In genomic region chr22:31337178-31337577, GRCh38 we compare ENCODE assay signal across 13 cellular contexts. TPM values are rescaled to one million over a fixed set of nuclear protein-coding genes. Genes with fewer than 3 reads are reported as not detected.
DNase-seq lines count a peak whose midpoint lies in the region; ATAC-seq lines count a peak whose summit lies in the region.
"Had no signal": no experiment of that assay in that cellular context is flagged by ENCODE, and none has a peak within 500 bp of the region (broad histone marks: within the 10 kb centered on the region; RNA-seq: fewer than 3 reads in every experiment).

No MANE protein-coding gene starts in this region.

- H3K27me3 Mint-ChIP-seq in CD4-positive, CD25-positive, alpha-beta regulatory T cell: no peaks in the 10 kb centered on the region
- H3K27me3 Mint-ChIP-seq in activated T-helper 1 cell treated with anti-CD3 and anti-CD28 coated beads, Interleukin-12 subunit alpha, Interleukin-12 subunit beta, Interleukin-2, Interleukin-4 antibody, amounts not matched to agents 30 ng/mL and 10 ng/mL and 1 ng/mL, durations not matched to agents 14 hours and 24 hours and 36 hours (ENCODE audit: insufficient read depth): no peaks in the 10 kb centered on the region

- peaks cover 3 to 87% (median 52%) of the 10 kb centered on the region in 4 donors for H3K4me1 Mint-ChIP-seq in CD4-positive, CD25-positive, alpha-beta regulatory T cell
- peaks cover 40% of the 10 kb centered on the region for H3K4me1 Mint-ChIP-seq in activated T-helper 1 cell treated with anti-CD3 and anti-CD28 coated beads, Interleukin-12 subunit alpha, Interleukin-12 subunit beta, Interleukin-2, Interleukin-4 antibody, amounts not matched to agents 30 ng/mL and 10 ng/mL and 1 ng/mL, durations not matched to agents 14 hours and 24 hours and 36 hours (ENCODE audit: low read depth)

- H3K36me3 ChIP-seq in CD4-positive, CD25-positive, alpha-beta regulatory T cell (ENCODE audit: control insufficient read depth, insufficient read depth, low read length): peaks cover 92% of the 10 kb centered on the region

- H3K4me1 ChIP-seq in CD4-positive, CD25-positive, alpha-beta regulatory T cell (ENCODE audit: control insufficient read depth, insufficient read depth, low read length, poor library complexity, severe bottlenecking): peaks cover 26% of the 10 kb centered on the region

- peak overlapping the region in 2 of 3 donors; percentile 39 to 62 for H3K27ac Mint-ChIP-seq in CD4-positive, CD25-positive, alpha-beta regulatory T cell
- H3K27ac Mint-ChIP-seq in activated T-helper 1 cell treated with anti-CD3 and anti-CD28 coated beads, Interleukin-12 subunit alpha, Interleukin-12 subunit beta, Interleukin-2, Interleukin-4 antibody, amounts not matched to agents 30 ng/mL and 10 ng/mL and 1 ng/mL, durations not matched to agents 14 hours and 24 hours and 36 hours: peak overlapping the region; percentile 37
- H3K27ac Mint-ChIP-seq: T-helper 1 cell treated with Interleukin-12 subunit alpha and Interleukin-12 subunit beta and Interleukin-4 antibody, amounts not matched to agents 30 μg/mL and 1 μg/mL, for 36 hours had no signal

- intact Hi-C loops in activated T-helper 1 cell treated with anti-CD3 and anti-CD28 coated beads, Interleukin-12 subunit alpha, Interleukin-12 subunit beta, Interleukin-2, Interleukin-4 antibody, amounts not matched to agents 30 ng/mL and 10 ng/mL and 1 ng/mL, durations not matched to agents 14 hours and 24 hours and 36 hours (cut with micrococcal nuclease): no loop called here

- H3K9me3 Mint-ChIP-seq in CD4-positive, CD25-positive, alpha-beta regulatory T cell: no peaks in the 10 kb centered on the region
- no peaks in the 10 kb centered on the region for H3K9me3 Mint-ChIP-seq in activated T-helper 1 cell treated with anti-CD3 and anti-CD28 coated beads, Interleukin-12 subunit alpha, Interleukin-12 subunit beta, Interleukin-2, Interleukin-4 antibody, amounts not matched to agents 30 ng/mL and 10 ng/mL and 1 ng/mL, durations not matched to agents 14 hours and 24 hours and 36 hours
- H3K9me3 Mint-ChIP-seq: T-helper 1 cell treated with Interleukin-12 subunit alpha and Interleukin-12 subunit beta and Interleukin-4 antibody, amounts not matched to agents 30 μg/mL and 1 μg/mL, for 36 hours had no signal

- peak in 1 of 2 donors; percentile 52 for ATAC-seq in CD4-positive, CD25-positive, alpha-beta regulatory T cell (ENCODE audit: low read depth in 2 of 2)
- ATAC-seq in GM21576 (IDR thresholded peaks at IDR 0.05; ENCODE audit: unreplicated experiment): no peak

- no peak overlapping the region for H3K4me3 Mint-ChIP-seq in CD4-positive, CD25-positive, alpha-beta regulatory T cell
- no peak overlapping the region for H3K4me3 Mint-ChIP-seq in activated T-helper 1 cell treated with anti-CD3 and anti-CD28 coated beads, Interleukin-12 subunit alpha, Interleukin-12 subunit beta, Interleukin-2, Interleukin-4 antibody, amounts not matched to agents 30 ng/mL and 10 ng/mL and 1 ng/mL, durations not matched to agents 14 hours and 24 hours and 36 hours
- H3K4me3 Mint-ChIP-seq: T-helper 1 cell treated with Interleukin-12 subunit alpha and Interleukin-12 subunit beta and Interleukin-4 antibody, amounts not matched to agents 30 μg/mL and 1 μg/mL, for 36 hours had no signal

- peaks cover 58% of the 10 kb centered on the region for H3K36me3 Mint-ChIP-seq in CD4-positive, CD25-positive, alpha-beta regulatory T cell
- peaks cover 49% of the 10 kb centered on the region for H3K36me3 Mint-ChIP-seq in activated T-helper 1 cell treated with anti-CD3 and anti-CD28 coated beads, Interleukin-12 subunit alpha, Interleukin-12 subunit beta, Interleukin-2, Interleukin-4 antibody, amounts not matched to agents 30 ng/mL and 10 ng/mL and 1 ng/mL, durations not matched to agents 14 hours and 24 hours and 36 hours (ENCODE audit: low read depth)

- H3K27ac ChIP-seq in CD4-positive, CD25-positive, alpha-beta regulatory T cell (ENCODE audit: insufficient read depth, low read length, poor library complexity, severe bottlenecking): peak overlapping the region; percentile 29

- DNase-seq in CD4-positive, CD25-positive, alpha-beta regulatory T cell: peak in 1 of 3 donors; percentile 30
- DNase-seq in HK-2 (ENCODE audit: unreplicated experiment): peak; percentile 24
- DNase-seq in activated T-helper 1 cell treated with anti-CD3 and anti-CD28 coated beads, Interleukin-12 subunit alpha, Interleukin-12 subunit beta, Interleukin-2, Interleukin-4 antibody, amounts not matched to agents 30 ng/mL and 10 ng/mL and 1 ng/mL, durations not matched to agents 14 hours and 24 hours and 36 hours (ENCODE audit: low spot score): no peak
- DNase-seq in islet precursor cell: peak; percentile 76
- DNase-seq in NCI-H524 (lab: John Stamatoyannopoulos, UW): no peak
- no peak for DNase-seq in GM03348 (ENCODE audit: low spot score)
- no peak for DNase-seq in kidney glomerular epithelial cell (lab: John Stamatoyannopoulos, UW)
- DNase-seq: erythroblast, GF-D8, midbrain, NCI-H2171 treated with DMSO at 0.1 percent for 48 hours had no signal

- no peaks in the 10 kb centered on the region for H3K27me3 ChIP-seq in CD4-positive, CD25-positive, alpha-beta regulatory T cell (ENCODE audit: control insufficient read depth, insufficient read depth, low read length)

- H3K9me3 ChIP-seq in CD4-positive, CD25-positive, alpha-beta regulatory T cell (ENCODE audit: control insufficient read depth in 2 of 2, low read length in 2 of 2): no peaks in the 10 kb centered on the region

- no peak overlapping the region for H3K4me3 ChIP-seq in CD4-positive, CD25-positive, alpha-beta regulatory T cell (ENCODE audit: low read depth, low read length)

RNA-seq across cellular contexts. Expression of gene PATZ1, which starts 9.0 kb away (rescaled TPM):
- 38.9 TPM for total RNA-seq in CD4-positive, CD25-positive, alpha-beta regulatory T cell
- 10 to 100 TPM in 3 of 4 donors, 1 to 10 TPM in 1; 8.2 to 13.8 (median 11.8) TPM for polyA plus RNA-seq in CD4-positive, CD25-positive, alpha-beta regulatory T cell
- total RNA-seq in activated T-helper 1 cell treated with anti-CD3 and anti-CD28 coated beads, Interleukin-12 subunit alpha, Interleukin-12 subunit beta, Interleukin-2, Interleukin-4 antibody, amounts not matched to agents 30 ng/mL and 10 ng/mL and 1 ng/mL, durations not matched to agents 14 hours and 24 hours and 36 hours: 29.5 and 31.5 TPM in 2 replicates

RNA-seq across cellular contexts. Expression of gene PIK3IP1, which starts 44.9 kb away (rescaled TPM):
- 534 TPM for total RNA-seq in CD4-positive, CD25-positive, alpha-beta regulatory T cell
- polyA plus RNA-seq in CD4-positive, CD25-positive, alpha-beta regulatory T cell: 100 to 1,000 TPM; 425 to 700 (median 557) TPM
- 11.1 and 12.3 TPM in 2 replicates for total RNA-seq in activated T-helper 1 cell treated with anti-CD3 and anti-CD28 coated beads, Interleukin-12 subunit alpha, Interleukin-12 subunit beta, Interleukin-2, Interleukin-4 antibody, amounts not matched to agents 30 ng/mL and 10 ng/mL and 1 ng/mL, durations not matched to agents 14 hours and 24 hours and 36 hours

Comparison
In these comparisons a context has a peak if more than half of its experiments do, and no peak if none do; other contexts are left out.
1. DNase-seq: peak in HK-2 (single experiment) and islet precursor cell (single experiment); none in activated T-helper 1 cell treated with anti-CD3 and anti-CD28 coated beads, Interleukin-12 subunit alpha, Interleukin-12 subunit beta, Interleukin-2, Interleukin-4 antibody, amounts not matched to agents 30 ng/mL and 10 ng/mL and 1 ng/mL, durations not matched to agents 14 hours and 24 hours and 36 hours (single experiment), NCI-H524 (0 of 2), GM03348 (single experiment) and kidney glomerular epithelial cell (single experiment).
2. RNA of gene PIK3IP1, which starts 44.9 kb away (total RNA-seq): 534 TPM in CD4-positive, CD25-positive, alpha-beta regulatory T cell (single experiment); 11.1 to 12.3 TPM in activated T-helper 1 cell treated with anti-CD3 and anti-CD28 coated beads, Interleukin-12 subunit alpha, Interleukin-12 subunit beta, Interleukin-2, Interleukin-4 antibody, amounts not matched to agents 30 ng/mL and 10 ng/mL and 1 ng/mL, durations not matched to agents 14 hours and 24 hours and 36 hours; every median in the first group is over 10 times any median in the second.